1 cellular context compared by ENCODE assay signal in the genomic region with DNA sequence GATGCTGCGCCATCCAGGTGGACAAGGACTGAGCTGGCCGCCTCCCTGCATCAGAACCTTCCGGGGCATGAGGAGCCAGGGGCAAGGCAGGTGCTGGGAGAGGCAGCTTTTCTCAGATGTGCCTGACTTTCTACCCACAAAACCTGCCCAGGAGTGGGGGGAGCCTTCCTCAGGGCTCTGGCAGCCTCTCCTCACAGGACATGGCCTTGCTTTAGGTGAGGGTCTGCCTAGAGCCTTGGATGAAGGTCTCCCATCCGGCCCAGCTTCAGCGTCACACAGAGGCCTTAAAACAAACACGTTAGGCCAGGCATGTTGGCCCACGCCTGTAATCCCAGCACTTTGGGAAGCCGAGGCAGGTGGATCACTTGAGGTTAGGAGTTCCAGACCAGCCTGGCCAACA.
TF ChIP-seq lines count a peak whose summit lies in the region.

No MANE protein-coding gene starts in this region.

TF ChIP-seq in H1, 55 proteins besides CTCF, POLR2A, EP300 and RAD21:
- no peak for TF ChIP-seq BACH1 (IDR thresholded peaks at IDR 0.05; ENCODE audit: low read length)
- no peak for TF ChIP-seq NANOG (IDR thresholded peaks at IDR 0.05; ENCODE audit: insufficient read depth, low read depth, low read length, poor library complexity, severe bottlenecking)
- TF ChIP-seq SAP30 (IDR thresholded peaks at IDR 0.05; ENCODE audit: insufficient read depth, insufficient replicate concordance, low read length): no peak
- TF ChIP-seq JUN (IDR thresholded peaks at IDR 0.05; ENCODE audit: low read depth, low read length): no peak
- no peak for TF ChIP-seq MAFK (IDR thresholded peaks at IDR 0.05; ENCODE audit: low read depth, low read length)
- no peak for TF ChIP-seq CHD1 (IDR thresholded peaks at IDR 0.05; ENCODE audit: low read depth, low read length)
- TF ChIP-seq JUND (IDR thresholded peaks at IDR 0.05; ENCODE audit: low read length): no peak
- no peak for TF ChIP-seq RXRA (IDR thresholded peaks at IDR 0.05; ENCODE audit: insufficient read depth, low read depth, low read length)
- TF ChIP-seq KDM5A (IDR thresholded peaks at IDR 0.05; ENCODE audit: low read length): no peak
- no peak for TF ChIP-seq SUZ12 (IDR thresholded peaks at IDR 0.05; ENCODE audit: low read length)
- TF ChIP-seq POLR2AphosphoS5 (IDR thresholded peaks at IDR 0.05; ENCODE audit: low read depth, low read length): no peak
- no peak for TF ChIP-seq KDM1A (IDR thresholded peaks at IDR 0.05; ENCODE audit: borderline replicate concordance, low read length)
- no peak for TF ChIP-seq RFX5 (IDR thresholded peaks at IDR 0.05; ENCODE audit: borderline replicate concordance, low read depth, low read length)
- TF ChIP-seq TAF1 (IDR thresholded peaks at IDR 0.05; ENCODE audit: low read depth, low read length): no peak
- TF ChIP-seq EGR1 (IDR thresholded peaks at IDR 0.05; ENCODE audit: borderline replicate concordance, low read depth, low read length): no peak
- no peak for TF ChIP-seq CREB1 (IDR thresholded peaks at IDR 0.05)
